2 cellular contexts compared by ENCODE assay signal in genomic region chr15:67331676-67332075, GRCh38.
TF ChIP-seq lines count a peak whose summit lies in the region.

No MANE protein-coding gene starts in this region.

TF ChIP-seq in liver, 16 proteins besides CTCF, POLR2A, EP300 and RAD21 (continued from another document):
- TF ChIP-seq, protein P1, sequence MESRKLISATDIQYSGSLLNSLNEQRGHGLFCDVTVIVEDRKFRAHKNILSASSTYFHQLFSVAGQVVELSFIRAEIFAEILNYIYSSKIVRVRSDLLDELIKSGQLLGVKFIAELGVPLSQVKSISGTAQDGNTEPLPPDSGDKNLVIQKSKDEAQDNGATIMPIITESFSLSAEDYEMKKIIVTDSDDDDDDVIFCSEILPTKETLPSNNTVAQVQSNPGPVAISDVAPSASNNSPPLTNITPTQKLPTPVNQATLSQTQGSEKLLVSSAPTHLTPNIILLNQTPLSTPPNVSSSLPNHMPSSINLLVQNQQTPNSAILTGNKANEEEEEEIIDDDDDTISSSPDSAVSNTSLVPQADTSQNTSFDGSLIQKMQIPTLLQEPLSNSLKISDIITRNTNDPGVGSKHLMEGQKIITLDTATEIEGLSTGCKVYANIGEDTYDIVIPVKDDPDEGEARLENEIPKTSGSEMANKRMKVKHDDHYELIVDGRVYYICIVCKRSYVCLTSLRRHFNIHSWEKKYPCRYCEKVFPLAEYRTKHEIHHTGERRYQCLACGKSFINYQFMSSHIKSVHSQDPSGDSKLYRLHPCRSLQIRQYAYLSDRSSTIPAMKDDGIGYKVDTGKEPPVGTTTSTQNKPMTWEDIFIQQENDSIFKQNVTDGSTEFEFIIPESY (IDR thresholded peaks at IDR 0.05), result no peak
- no peak for TF ChIP-seq ATF3 (IDR thresholded peaks at IDR 0.05)
- no peak for TF ChIP-seq YY1 (IDR thresholded peaks at IDR 0.05)
- no peak for TF ChIP-seq REST (IDR thresholded peaks at IDR 0.05)
TF ChIP-seq in liver: peak in this region for 7.

TF ChIP-seq in HepG2, 621 proteins besides CTCF, POLR2A, EP300 and RAD21 (continued from another document):
- no peak for TF ChIP-seq ZBTB26 (CRISPR knock-in tag; IDR thresholded peaks at IDR 0.05; ENCODE audit: borderline replicate concordance)
- no peak for TF ChIP-seq MTF2 (CRISPR knock-in tag; IDR thresholded peaks at IDR 0.05; ENCODE audit: borderline replicate concordance)
- no peak for TF ChIP-seq ZNF446 (CRISPR knock-in tag; IDR thresholded peaks at IDR 0.05)
- TF ChIP-seq, protein P2, sequence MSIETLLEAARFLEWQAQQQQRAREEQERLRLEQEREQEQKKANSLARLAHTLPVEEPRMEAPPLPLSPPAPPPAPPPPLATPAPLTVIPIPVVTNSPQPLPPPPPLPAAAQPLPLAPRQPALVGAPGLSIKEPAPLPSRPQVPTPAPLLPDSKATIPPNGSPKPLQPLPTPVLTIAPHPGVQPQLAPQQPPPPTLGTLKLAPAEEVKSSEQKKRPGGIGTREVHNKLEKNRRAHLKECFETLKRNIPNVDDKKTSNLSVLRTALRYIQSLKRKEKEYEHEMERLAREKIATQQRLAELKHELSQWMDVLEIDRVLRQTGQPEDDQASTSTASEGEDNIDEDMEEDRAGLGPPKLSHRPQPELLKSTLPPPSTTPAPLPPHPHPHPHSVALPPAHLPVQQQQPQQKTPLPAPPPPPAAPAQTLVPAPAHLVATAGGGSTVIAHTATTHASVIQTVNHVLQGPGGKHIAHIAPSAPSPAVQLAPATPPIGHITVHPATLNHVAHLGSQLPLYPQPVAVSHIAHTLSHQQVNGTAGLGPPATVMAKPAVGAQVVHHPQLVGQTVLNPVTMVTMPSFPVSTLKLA (IDR thresholded peaks at IDR 0.05), result no peak
- TF ChIP-seq CC2D1A (CRISPR knock-in tag; IDR thresholded peaks at IDR 0.05), result no peak
- TF ChIP-seq, protein P3, sequence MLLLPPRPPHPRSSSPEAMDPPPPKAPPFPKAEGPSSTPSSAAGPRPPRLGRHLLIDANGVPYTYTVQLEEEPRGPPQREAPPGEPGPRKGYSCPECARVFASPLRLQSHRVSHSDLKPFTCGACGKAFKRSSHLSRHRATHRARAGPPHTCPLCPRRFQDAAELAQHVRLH (CRISPR knock-in tag; IDR thresholded peaks at IDR 0.05; ENCODE audit: borderline replicate concordance, low read depth), result no peak
- TF ChIP-seq ZBTB20 (CRISPR knock-in tag; IDR thresholded peaks at IDR 0.05; ENCODE audit: borderline replicate concordance, low read depth), result no peak
- no peak for TF ChIP-seq XBP1 (CRISPR knock-in tag; IDR thresholded peaks at IDR 0.05)
- TF ChIP-seq ZBTB1 (CRISPR knock-in tag; IDR thresholded peaks at IDR 0.05; ENCODE audit: borderline replicate concordance), result no peak
TF ChIP-seq in HepG2: peak in this region for 0.
